10 cellular contexts compared by ENCODE assay signal in genomic region chr1:228799929-228800328, GRCh38.
"Had no signal": no experiment of that assay in that cellular context is flagged by ENCODE, and none has a peak within 500 bp of the region (broad histone marks: within the 10 kb centered on the region; RNA-seq: fewer than 3 reads in every experiment).

No MANE protein-coding gene starts in this region.

- DNase-seq: activated CD8-positive, alpha-beta memory T cell treated with anti-CD3 and anti-CD28 coated beads, Interleukin-2, amount 50 U/mL, for 4 hours; activated CD8-positive, alpha-beta T cell treated with anti-CD3 and anti-CD28 coated beads for 36 hours; activated T-cell treated with anti-CD3 and anti-CD28 coated beads, Interleukin-2, amount 50 U/mL, for 72 hours; effector CD8-positive, alpha-beta T cell; foreskin melanocyte; heart right ventricle; naive thymus-derived CD8-positive, alpha-beta T cell; posterior cingulate gyrus; small intestine; tibial artery had no signal

- H3K27ac Mint-ChIP-seq: activated CD8-positive, alpha-beta T cell treated with anti-CD3 and anti-CD28 coated beads for 36 hours; activated T-cell treated with anti-CD3 and anti-CD28 coated beads, Interleukin-2, amount 50 U/mL, for 72 hours had no signal

- H3K4me3 Mint-ChIP-seq: activated CD8-positive, alpha-beta T cell treated with anti-CD3 and anti-CD28 coated beads for 36 hours; activated T-cell treated with anti-CD3 and anti-CD28 coated beads, Interleukin-2, amount 50 U/mL, for 72 hours had no signal

- H3K27me3 Mint-ChIP-seq: activated CD8-positive, alpha-beta T cell treated with anti-CD3 and anti-CD28 coated beads for 36 hours; naive thymus-derived CD8-positive, alpha-beta T cell had no signal
